In the genomic region with DNA sequence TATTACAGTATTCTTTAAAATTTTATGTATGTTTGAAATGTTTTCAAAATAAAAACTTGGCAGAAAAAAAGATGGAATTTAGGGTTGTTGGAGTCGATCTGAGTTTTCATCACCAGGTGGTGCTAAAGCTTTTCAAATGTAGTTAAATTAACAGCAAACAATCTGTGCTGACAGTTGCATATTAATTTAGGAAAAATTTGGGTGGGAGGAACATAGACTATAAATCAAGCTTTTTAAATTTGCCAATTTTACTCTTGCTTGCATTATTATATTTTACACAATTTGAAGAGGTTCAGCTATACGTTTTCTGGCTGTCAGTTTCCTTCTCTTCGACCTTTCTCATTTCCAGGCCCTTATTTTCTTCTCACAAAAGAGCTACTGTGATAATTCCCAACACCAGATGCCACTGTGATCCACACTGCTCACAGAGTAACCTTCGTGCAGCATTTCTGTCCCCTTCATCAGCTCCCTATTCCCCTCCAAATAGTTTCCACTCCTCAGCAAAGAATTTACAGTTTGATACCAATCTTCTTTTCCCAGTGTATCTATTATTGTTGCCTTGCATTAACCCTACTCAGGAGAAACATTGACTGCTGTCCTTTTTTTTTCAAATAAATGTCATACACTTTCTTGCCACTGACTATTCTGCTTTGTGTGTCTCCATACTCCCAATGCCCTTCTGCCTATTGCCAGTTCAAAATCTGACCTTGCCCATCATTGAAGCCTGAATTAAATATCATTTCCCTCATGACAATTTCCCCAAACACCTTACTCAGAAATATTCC, we compare ENCODE assay signal across 9 cellular contexts. TPM values are rescaled to one million over a fixed set of nuclear protein-coding genes. Genes with fewer than 3 reads are reported as not detected.
DNase-seq lines count a peak whose midpoint lies in the region; ATAC-seq and TF ChIP-seq lines count a peak whose summit lies in the region.
"Had no signal": no experiment of that assay in that cellular context is flagged by ENCODE, and none has a peak within 500 bp of the region (broad histone marks: within the 10 kb centered on the region; RNA-seq: fewer than 3 reads in every experiment).

No MANE protein-coding gene starts in this region.

- H3K36me3 ChIP-seq in BE2C: no peaks in the 10 kb centered on the region
- no peaks in the 10 kb centered on the region for H3K36me3 ChIP-seq in PC-3 (ENCODE audit: low read depth, low read length)
- no peaks in the 10 kb centered on the region for H3K36me3 ChIP-seq in osteoblast (ENCODE audit: insufficient read depth, low read length)

- no peak overlapping the region for H4K5ac ChIP-seq in H9 (ENCODE audit: insufficient read length, low read depth, low read length)

- no peaks in the 10 kb centered on the region for H3K23me2 ChIP-seq in H9 (ENCODE audit: insufficient read length, low read depth, low read length, poor library complexity, severe bottlenecking)

- intact Hi-C loops in PC-3 (cut with micrococcal nuclease): loop anchor here (1.0 to 10.0 kb wide), 9 partner anchors 41 to 870 kb away; partner anchors contain the start of gene TNIK
- intact Hi-C loops in activated T-helper 2 cell treated with anti-CD3 and anti-CD28 coated beads, Interferon-gamma antibody, Interleukin-2, Interleukin-4, amounts not matched to agents 10 μg/mL and 5 μg/mL and 100 μg/mL, durations not matched to agents 14 hours and 24 hours and 36 hours (cut with micrococcal nuclease): loop anchor here (2.0 to 10.0 kb wide), 4 partner anchors 223 to 811 kb away; no protein-coding TSS in a partner anchor

- H4K91ac ChIP-seq in H9 (ENCODE audit: insufficient read length, low read depth, low read length): no peak overlapping the region

- H3K27me3 Mint-ChIP-seq in H9 (ENCODE audit: low read depth): no peaks in the 10 kb centered on the region
- peaks cover 32% of the 10 kb centered on the region for H3K27me3 Mint-ChIP-seq in T-helper 17 cell
- H3K27me3 Mint-ChIP-seq in activated T-helper 2 cell treated with anti-CD3 and anti-CD28 coated beads, Interferon-gamma antibody, Interleukin-2, Interleukin-4, amounts not matched to agents 10 μg/mL and 5 μg/mL and 100 μg/mL, durations not matched to agents 14 hours and 24 hours and 36 hours (ENCODE audit: low read depth): peaks cover 24% of the 10 kb centered on the region
- H3K27me3 Mint-ChIP-seq: IgD-negative memory B cell had no signal

- H2BK15ac ChIP-seq in H9 (ENCODE audit: low read depth, low read length): no peak overlapping the region

- no peak overlapping the region for H3K27ac ChIP-seq in H9 (ENCODE audit: insufficient read length, low read depth, low read length)
- H3K27ac ChIP-seq in PC-3 (ENCODE audit: low read length): no peak overlapping the region
- no peak overlapping the region for H3K27ac ChIP-seq in osteoblast (ENCODE audit: low read depth, low read length)

- H3K79me1 ChIP-seq in H9 (ENCODE audit: insufficient read depth, low read depth, low read length, poor library complexity, severe bottlenecking): no peaks in the 10 kb centered on the region

- H3K9ac ChIP-seq in H9 (ENCODE audit: extremely low read depth, insufficient read length, low read length): no peak overlapping the region
- no peak overlapping the region for H3K9ac ChIP-seq in PC-3 (ENCODE audit: low read length)

- no peak overlapping the region for H3K4me3 ChIP-seq in BE2C (ENCODE audit: low read depth, low read length)
- no peak overlapping the region for H3K4me3 ChIP-seq in PC-3 (ENCODE audit: low read length)
- no peak overlapping the region for H3K4me3 ChIP-seq in osteoblast (ENCODE audit: insufficient read depth, low read length)

- H3K27ac Mint-ChIP-seq in H9 (no peak overlapping the region), T-helper 17 cell (no peak overlapping the region)
- H3K27ac Mint-ChIP-seq in activated T-helper 2 cell treated with anti-CD3 and anti-CD28 coated beads, Interferon-gamma antibody, Interleukin-2, Interleukin-4, amounts not matched to agents 10 μg/mL and 5 μg/mL and 100 μg/mL, durations not matched to agents 14 hours and 24 hours and 36 hours: no peak overlapping the region
- H3K27ac Mint-ChIP-seq: IgD-negative memory B cell had no signal

- no peak overlapping the region for H2BK5ac ChIP-seq in H9 (ENCODE audit: insufficient read length, low read length)

- H4K20me1 ChIP-seq in H9 (ENCODE audit: control insufficient read depth, insufficient read depth, insufficient read length) (no peaks in the 10 kb centered on the region), PC-3 (ENCODE audit: low read length) (no peaks in the 10 kb centered on the region), osteoblast (ENCODE audit: insufficient read depth, low read length) (no peaks in the 10 kb centered on the region)

- H3K27me3 ChIP-seq in BE2C: no peaks in the 10 kb centered on the region
- no peaks in the 10 kb centered on the region for H3K27me3 ChIP-seq in H9 (ENCODE audit: insufficient read depth, low read length)
- H3K27me3 ChIP-seq in PC-3 (ENCODE audit: low read length): no peaks in the 10 kb centered on the region
- no peaks in the 10 kb centered on the region for H3K27me3 ChIP-seq in osteoblast (ENCODE audit: insufficient read depth, low read length)

- H3K9me3 Mint-ChIP-seq in H9: no peaks in the 10 kb centered on the region
- H3K9me3 Mint-ChIP-seq in activated T-helper 2 cell treated with anti-CD3 and anti-CD28 coated beads, Interferon-gamma antibody, Interleukin-2, Interleukin-4, amounts not matched to agents 10 μg/mL and 5 μg/mL and 100 μg/mL, durations not matched to agents 14 hours and 24 hours and 36 hours: no peaks in the 10 kb centered on the region
- H3K9me3 Mint-ChIP-seq: IgD-negative memory B cell had no signal

- POLR2A ChIA-PET in PC-3 (lab: Charles Lee; ENCODE audit: unreplicated experiment): no interaction called here

- no peak overlapping the region for H3K23ac ChIP-seq in H9 (ENCODE audit: insufficient read length, low read depth, low read length)

- no peak overlapping the region for H3K4me3 Mint-ChIP-seq in H9
- H3K4me3 Mint-ChIP-seq in T-helper 17 cell: no peak overlapping the region
- H3K4me3 Mint-ChIP-seq in activated T-helper 2 cell treated with anti-CD3 and anti-CD28 coated beads, Interferon-gamma antibody, Interleukin-2, Interleukin-4, amounts not matched to agents 10 μg/mL and 5 μg/mL and 100 μg/mL, durations not matched to agents 14 hours and 24 hours and 36 hours (ENCODE audit: low read depth): no peak overlapping the region
- H3K4me3 Mint-ChIP-seq: IgD-negative memory B cell had no signal

- peak; percentile 72 for TF ChIP-seq CTCF in BE2C (IDR thresholded peaks at IDR 0.05; ENCODE audit: low read depth, low read length)
- peak; percentile 85 for TF ChIP-seq CTCF in H9 (conservative IDR thresholded peaks at IDR 0.05)
- peak; percentile 91 for TF ChIP-seq CTCF in PC-3 (conservative IDR thresholded peaks at IDR 0.05; ENCODE audit: low read depth, low read length)
- peak; percentile 58 for TF ChIP-seq CTCF in osteoblast (IDR thresholded peaks at IDR 0.05; ENCODE audit: extremely low read depth, low read depth, low read length)

- no peak overlapping the region for H2BK20ac ChIP-seq in H9 (ENCODE audit: low read depth, low read length, poor library complexity, severe bottlenecking)

- TF ChIP-seq POLR2A in erythroblast (IDR thresholded peaks at IDR 0.05; ENCODE audit: low read length): no peak

- ATAC-seq in PC-3: peak; percentile 55
- no peak for ATAC-seq in HG03135 (IDR thresholded peaks at IDR 0.05; ENCODE audit: unreplicated experiment)
- no peak for ATAC-seq in T-helper 17 cell

- H3K4me1 ChIP-seq in BE2C (no peaks in the 10 kb centered on the region), H9 (ENCODE audit: insufficient read depth, low read length) (no peaks in the 10 kb centered on the region), PC-3 (ENCODE audit: insufficient read depth, low read length) (no peaks in the 10 kb centered on the region), osteoblast (ENCODE audit: insufficient read depth, low read length) (peaks cover 8% of the 10 kb centered on the region)

- H3K56ac ChIP-seq in H9 (ENCODE audit: insufficient read length, low read depth, low read length): no peak overlapping the region

- no peak overlapping the region for H2BK12ac ChIP-seq in H9 (ENCODE audit: insufficient read length, low read depth, low read length)

- no peak overlapping the region for H3K4ac ChIP-seq in H9 (ENCODE audit: low read depth, low read length)

- peaks cover 0 to 2% of the 10 kb centered on the region in 2 experiments; a peak in 3 of 4 replicates for H3K4me1 Mint-ChIP-seq in H9
- H3K4me1 Mint-ChIP-seq in T-helper 17 cell: no peaks in the 10 kb centered on the region
- no peaks in the 10 kb centered on the region for H3K4me1 Mint-ChIP-seq in activated T-helper 2 cell treated with anti-CD3 and anti-CD28 coated beads, Interferon-gamma antibody, Interleukin-2, Interleukin-4, amounts not matched to agents 10 μg/mL and 5 μg/mL and 100 μg/mL, durations not matched to agents 14 hours and 24 hours and 36 hours (ENCODE audit: low read depth)
- H3K4me1 Mint-ChIP-seq: IgD-negative memory B cell had no signal

- DNase-seq in BE2C (no peak), H9 (no peak), PC-3 (peak; percentile 74), erythroblast (lab: John Stamatoyannopoulos, UW) (peak; percentile 27 to 66), osteoblast (ENCODE audit: insufficient read length, low spot score, missing footprints) (peak; percentile 66), T-helper 17 cell (no peak)
- no peak for DNase-seq in activated T-helper 2 cell treated with anti-CD3 and anti-CD28 coated beads, Interferon-gamma antibody, Interleukin-2, Interleukin-4, amounts not matched to agents 10 μg/mL and 5 μg/mL and 100 μg/mL, durations not matched to agents 14 hours and 24 hours and 36 hours (ENCODE audit: low spot score)

- H3K4me2 ChIP-seq in H9 (ENCODE audit: insufficient read depth, insufficient read length, low read length): no peak overlapping the region
- no peak overlapping the region for H3K4me2 ChIP-seq in PC-3 (ENCODE audit: low read length)
- no peak overlapping the region for H3K4me2 ChIP-seq in osteoblast (ENCODE audit: insufficient read depth, low read length)

- no TSS peak for BruUV-seq in PC-3 (replicated peaks; lab: Mats Ljungman, UMichigan)

- no peak overlapping the region for H2BK120ac ChIP-seq in H9 (ENCODE audit: low read depth, low read length, poor library complexity, severe bottlenecking)

- H3T11ph ChIP-seq in H9 (ENCODE audit: low read length): no peak overlapping the region

- no peaks in the 10 kb centered on the region for H3F3A ChIP-seq in PC-3 (ENCODE audit: low read length, unreplicated experiment)

- H3K36me3 Mint-ChIP-seq in H9 (ENCODE audit: insufficient read depth in 1 of 3, low read depth in 3 of 3) (no peaks in the 10 kb centered on the region), T-helper 17 cell (ENCODE audit: low read depth) (peaks cover 5% of the 10 kb centered on the region)
- H3K36me3 Mint-ChIP-seq in activated T-helper 2 cell treated with anti-CD3 and anti-CD28 coated beads, Interferon-gamma antibody, Interleukin-2, Interleukin-4, amounts not matched to agents 10 μg/mL and 5 μg/mL and 100 μg/mL, durations not matched to agents 14 hours and 24 hours and 36 hours (ENCODE audit: low read depth): no peaks in the 10 kb centered on the region
- H3K36me3 Mint-ChIP-seq: IgD-negative memory B cell had no signal

- H4K8ac ChIP-seq in H9 (replicated peaks; ENCODE audit: insufficient read length, low read depth, low read length): no peak overlapping the region

- no peak overlapping the region for H2AK5ac ChIP-seq in H9 (ENCODE audit: insufficient read length, low read length)

- H3K79me2 ChIP-seq in H9 (ENCODE audit: insufficient read depth, low read length): no peaks in the 10 kb centered on the region
- no peaks in the 10 kb centered on the region for H3K79me2 ChIP-seq in PC-3 (ENCODE audit: low read length)
- no peaks in the 10 kb centered on the region for H3K79me2 ChIP-seq in osteoblast (ENCODE audit: insufficient read depth, low read length)

- no peak overlapping the region for H3K18ac ChIP-seq in H9 (ENCODE audit: insufficient read length, low read depth, low read length)

- no CpG with 5 or more reads among the region's 4 CpGs for WGBS in H9 (ENCODE audit: extremely low coverage, insufficient read length, low lambda C conversion rate)

- H3K9me3 ChIP-seq in BE2C (no peaks in the 10 kb centered on the region), H9 (ENCODE audit: control insufficient read depth, low read depth, low read length) (no peaks in the 10 kb centered on the region), PC-3 (ENCODE audit: low read length) (no peaks in the 10 kb centered on the region), osteoblast (ENCODE audit: low read depth, low read length) (no peaks in the 10 kb centered on the region), T-helper 17 cell (ENCODE audit: control insufficient read depth, low read length, poor library complexity, severe bottlenecking) (no peaks in the 10 kb centered on the region)

- no peaks in the 10 kb centered on the region for H3K9me2 ChIP-seq in PC-3 (replicated peaks; ENCODE audit: low read length)

- no peak overlapping the region for H3K14ac ChIP-seq in H9 (ENCODE audit: insufficient read depth, low read length)

- H2AFZ ChIP-seq in H9 (ENCODE audit: low read length) (no peak overlapping the region), PC-3 (ENCODE audit: low read length) (no peak overlapping the region), osteoblast (ENCODE audit: low read length) (peak overlapping the region; percentile 0)

- CTCF ChIA-PET in PC-3 (lab: Charles Lee): interaction anchor here (0.6 to 1.2 kb wide), 7 partner anchors 81 to 814 kb away, joined by 3 to 11 read pairs (median 3); partner anchors contain the start of gene RPL22L1

RNA-seq across cellular contexts. Expression of gene EIF5A2, which starts 53.4 kb away (rescaled TPM):
- polyA plus RNA-seq in BE2C (2012; ENCODE audit: insufficient read depth, insufficient read length, low read depth): 5.7 TPM
- total RNA-seq in H9 (2021) (7.7 and 8.6 TPM in 2 replicates), PC-3 (2014; rRNA removed) (10.7 and 11.1 TPM in 2 replicates), osteoblast (12.3 and 13.3 TPM in 2 replicates), T-helper 17 cell (10 to 100 TPM in 1 of 2 donors, 1 to 10 TPM in 1; 8.4 to 14.5 TPM)
- 9.8 and 10.8 TPM in 2 replicates for total RNA-seq in activated T-helper 2 cell treated with anti-CD3 and anti-CD28 coated beads, Interferon-gamma antibody, Interleukin-2, Interleukin-4, amounts not matched to agents 10 μg/mL and 5 μg/mL and 100 μg/mL, durations not matched to agents 14 hours and 24 hours and 36 hours

Comparison
In these comparisons a context has a peak if more than half of its experiments do, and no peak if none do; other contexts are left out.
1. DNase-seq: peak in PC-3 (single experiment), erythroblast (2 of 2) and osteoblast (single experiment); none in BE2C (single experiment), H9 (single experiment), T-helper 17 cell (0 of 3) and activated T-helper 2 cell treated with anti-CD3 and anti-CD28 coated beads, Interferon-gamma antibody, Interleukin-2, Interleukin-4, amounts not matched to agents 10 μg/mL and 5 μg/mL and 100 μg/mL, durations not matched to agents 14 hours and 24 hours and 36 hours (single experiment).
2. Peak in every context shown above with its lines, with median percentiles within 50 percentile points of each other: CTCF ChIP-seq.